13 cellular contexts compared by ENCODE assay signal in genomic region chr19:46776927-46777911, GRCh38. TPM values are rescaled to one million over a fixed set of nuclear protein-coding genes. Genes with fewer than 3 reads are reported as not detected.
DNase-seq lines count a peak whose midpoint lies in the region; ATAC-seq, FAIRE-seq and TF ChIP-seq lines count a peak whose summit lies in the region.
"Had no signal": no experiment of that assay in that cellular context is flagged by ENCODE, and none has a peak within 500 bp of the region (broad histone marks: within the 10 kb centered on the region; RNA-seq: fewer than 3 reads in every experiment).

No MANE protein-coding gene starts in this region.

- H3K36me3 Mint-ChIP-seq in activated CD8-positive, alpha-beta T cell treated with anti-CD3 and anti-CD28 coated beads for 36 hours (ENCODE audit: low read depth) = peaks cover 61% of the 10 kb centered on the region

- H2AFZ ChIP-seq in mesenchymal stem cell (ENCODE audit: low read depth, low read length) = no peak overlapping the region

- H3K4me3 ChIP-seq in H7 (ENCODE audit: insufficient read depth, low read depth, low read length) (no peak overlapping the region), mesenchymal stem cell (ENCODE audit: insufficient read depth in 1 of 2, low read depth in 1 of 2, low read length in 2 of 2) (peak overlapping the region in 1 of 2 experiments; percentile 0), lower leg skin (ENCODE audit: low read depth, poor library complexity, severe bottlenecking) (no peak overlapping the region)
- H3K4me3 ChIP-seq: upper lobe of right lung had no signal

- DNase-seq in NK-92 treated with Interleukin-12 subunit alpha and Interleukin-12 subunit beta, amount 100 ng/mL, for 24 hours (lab: John Stamatoyannopoulos, UW) = peak; percentile 28
- DNase-seq in NK-92 (lab: John Stamatoyannopoulos, UW; ENCODE audit: unreplicated experiment) (no peak), H7 (peak; percentile 98), mesenchymal stem cell (no peak), amniotic stem cell (lab: John Stamatoyannopoulos, UW) (no peak), lower leg skin (ENCODE audit: low spot score in 2 of 2) (no peak), GM12892 (ENCODE audit: insufficient read length) (no peak)
- DNase-seq in activated CD8-positive, alpha-beta T cell treated with anti-CD3 and anti-CD28 coated beads for 36 hours = peak; percentile 45
- DNase-seq: NCI-H2081, OCI-M1, T1000, upper lobe of right lung had no signal

- H3K23ac ChIP-seq in mesenchymal stem cell (ENCODE audit: low read length in 2 of 2) = no peak overlapping the region

- over 99% methylated on average over 28 of the region's 33 CpGs for WGBS in mesenchymal stem cell
- 94% methylated on average over 30 to 33 of the region's 33 CpGs for WGBS in lower leg skin, 2 donors

- peak; percentile 43 for ATAC-seq in activated CD8-positive, alpha-beta T cell treated with anti-CD3 and anti-CD28 coated beads for 36 hours

- CTCF ChIA-PET in activated CD8-positive, alpha-beta T cell treated with anti-CD3 and anti-CD28 coated beads for 36 hours (lab: Charles Lee) = interaction anchor here (1.0 to 3.1 kb wide), 3 partner anchors 10 to 72 kb away, joined by 3 to 14 read pairs (median 4); no protein-coding TSS in a partner anchor

- H2AK5ac ChIP-seq in mesenchymal stem cell (ENCODE audit: low read length, severe bottlenecking) = no peak overlapping the region

- H3K4ac ChIP-seq in mesenchymal stem cell (ENCODE audit: low read depth in 1 of 2, low read length in 2 of 2) = no peak overlapping the region

- H4K8ac ChIP-seq in mesenchymal stem cell (ENCODE audit: low read length) = peak overlapping the region; percentile 19

- peaks cover 22% of the 10 kb centered on the region for H3K4me1 Mint-ChIP-seq in activated CD8-positive, alpha-beta T cell treated with anti-CD3 and anti-CD28 coated beads for 36 hours (ENCODE audit: low read depth)

- H2BK5ac ChIP-seq in mesenchymal stem cell (ENCODE audit: low read depth, low read length, poor library complexity, severe bottlenecking) = no peak overlapping the region

- H3K4me1 ChIP-seq in mesenchymal stem cell (ENCODE audit: control insufficient read depth, insufficient read depth, low read depth, low read length) = peaks cover 1% of the 10 kb centered on the region

- TF ChIP-seq CTCF in activated CD8-positive, alpha-beta T cell treated with anti-CD3 and anti-CD28 coated beads for 36 hours (IDR thresholded peaks at IDR 0.05) = no peak
- TF ChIP-seq CTCF in lower leg skin (IDR thresholded peaks at IDR 0.05) = no peak

- no peak for FAIRE-seq in GM12892 (lab: Jason Lieb, UNC)
- FAIRE-seq: GM18507 had no signal

- H3K27me3 Mint-ChIP-seq in activated CD8-positive, alpha-beta T cell treated with anti-CD3 and anti-CD28 coated beads for 36 hours = no peaks in the 10 kb centered on the region

- H2BK15ac ChIP-seq in mesenchymal stem cell (ENCODE audit: low read depth, poor library complexity, severe bottlenecking) = no peak overlapping the region

- no peak overlapping the region for H3K14ac ChIP-seq in mesenchymal stem cell (ENCODE audit: low read length in 2 of 2)

- no peaks in the 10 kb centered on the region for H3K9me3 ChIP-seq in mesenchymal stem cell (ENCODE audit: control insufficient read depth, low read length)
- H3K9me3 ChIP-seq: upper lobe of right lung had no signal

- intact Hi-C loops in activated CD8-positive, alpha-beta T cell treated with anti-CD3 and anti-CD28 coated beads for 36 hours (cut with micrococcal nuclease) = no loop called here
- intact Hi-C loops in lower leg skin (cut with DNase I; ENCODE audit: low total_unique reads) = no loop called here

- H3K9me3 Mint-ChIP-seq in activated CD8-positive, alpha-beta T cell treated with anti-CD3 and anti-CD28 coated beads for 36 hours = no peaks in the 10 kb centered on the region

- no peaks in the 10 kb centered on the region for H3K27me3 ChIP-seq in H7 (ENCODE audit: control insufficient read depth, insufficient read depth, low read length)
- H3K27me3 ChIP-seq in mesenchymal stem cell (ENCODE audit: control insufficient read depth in 1 of 2, insufficient read depth in 1 of 2, low read length in 2 of 2) = no peaks in the 10 kb centered on the region
- H3K27me3 ChIP-seq: upper lobe of right lung had no signal

- H3K9ac ChIP-seq in mesenchymal stem cell (ENCODE audit: low read length) = no peak overlapping the region

- no peak overlapping the region for H3K18ac ChIP-seq in mesenchymal stem cell (ENCODE audit: low read depth in 1 of 2, low read length in 2 of 2)

- no peak overlapping the region for H2BK120ac ChIP-seq in mesenchymal stem cell (ENCODE audit: low read depth, low read length)

- H4K91ac ChIP-seq in mesenchymal stem cell (ENCODE audit: low read length) = no peak overlapping the region

- no peak overlapping the region for H2BK12ac ChIP-seq in mesenchymal stem cell (ENCODE audit: low read length in 2 of 2)

- TF ChIP-seq POLR2A in lower leg skin (IDR thresholded peaks at IDR 0.05) (no peak), GM12892 (IDR thresholded peaks at IDR 0.05; ENCODE audit: low read depth, low read length) (no peak)

- H3K27ac Mint-ChIP-seq in activated CD8-positive, alpha-beta T cell treated with anti-CD3 and anti-CD28 coated beads for 36 hours = peak overlapping the region; percentile 42

- peaks cover 46% of the 10 kb centered on the region for H3K36me3 ChIP-seq in H7 (replicated peaks; ENCODE audit: control insufficient read depth, insufficient read depth, low read length)
- peaks cover 68 to 71% of the 10 kb centered on the region in 2 experiments for H3K36me3 ChIP-seq in mesenchymal stem cell (ENCODE audit: control insufficient read depth in 1 of 2, insufficient read depth in 2 of 2, low read depth in 1 of 2, low read length in 2 of 2)

- POLR2A ChIA-PET in activated CD8-positive, alpha-beta T cell treated with anti-CD3 and anti-CD28 coated beads for 36 hours (lab: Charles Lee) = interaction anchor here (0.6 to 1.4 kb wide), 5 partner anchors 7 to 24 kb away, joined by 4 to 7 read pairs (median 5); partner anchors contain the start of gene SLC1A5

- H3K79me1 ChIP-seq in mesenchymal stem cell (replicated peaks; ENCODE audit: low read length, poor library complexity, severe bottlenecking) = peaks cover 20% of the 10 kb centered on the region

- no peak overlapping the region for H3K4me3 Mint-ChIP-seq in activated CD8-positive, alpha-beta T cell treated with anti-CD3 and anti-CD28 coated beads for 36 hours

- no peak overlapping the region for H3K4me2 ChIP-seq in mesenchymal stem cell (ENCODE audit: low read length, poor library complexity, severe bottlenecking)

- no peak overlapping the region for H3K27ac ChIP-seq in mesenchymal stem cell (ENCODE audit: low read length, poor library complexity, severe bottlenecking)
- H3K27ac ChIP-seq: upper lobe of right lung had no signal

RNA-seq across cellular contexts. Expression of gene SLC1A5, which starts 11.2 kb away (rescaled TPM):
- 156 and 203 TPM in 2 replicates for total RNA-seq in H7 (2014; rRNA removed; shearing (Covaris generic))
- 100 to 1,000 TPM; 235 TPM for total RNA-seq in activated CD8-positive, alpha-beta T cell treated with anti-CD3 and anti-CD28 coated beads for 36 hours
- 164 TPM for polyA plus RNA-seq in mesenchymal stem cell (2013, experiment 1 of 2)
- 163 TPM for polyA plus RNA-seq in mesenchymal stem cell (2013, experiment 2 of 2)
- total RNA-seq in lower leg skin = 100 to 1,000 TPM in 3 of 4 donors, 10 to 100 TPM in 1; 59.3 to 181 (median 137) TPM
- 31.0 TPM for polyA plus RNA-seq in GM12892 (2012; ENCODE audit: missing spikeins)

RNA-seq across cellular contexts. Expression of gene STRN4, which starts 31.0 kb away (rescaled TPM):
- 169 and 188 TPM in 2 replicates for total RNA-seq in H7 (2014; rRNA removed; shearing (Covaris generic))
- 10 to 100 TPM; 52.5 to 63.5 TPM for total RNA-seq in activated CD8-positive, alpha-beta T cell treated with anti-CD3 and anti-CD28 coated beads for 36 hours
- 56.4 TPM for polyA plus RNA-seq in mesenchymal stem cell (2013, experiment 1 of 2)
- 56.1 TPM for polyA plus RNA-seq in mesenchymal stem cell (2013, experiment 2 of 2)
- total RNA-seq in lower leg skin = 10 to 100 TPM; 81.5 to 97.6 (median 93.5) TPM
- polyA plus RNA-seq in GM12892 (2012; ENCODE audit: missing spikeins) = 26.8 TPM

RNA-seq across cellular contexts. Expression of gene FKRP, which starts 31.4 kb away (rescaled TPM):
- total RNA-seq in H7 (2014; rRNA removed; shearing (Covaris generic)) = 15.8 and 22.4 TPM in 2 replicates
- total RNA-seq in activated CD8-positive, alpha-beta T cell treated with anti-CD3 and anti-CD28 coated beads for 36 hours = 10 to 100 TPM in 1 of 2 experiments, 1 to 10 TPM in 1; 7.7 to 10.1 TPM
- 24.9 TPM for polyA plus RNA-seq in mesenchymal stem cell (2013, experiment 1 of 2)
- polyA plus RNA-seq in mesenchymal stem cell (2013, experiment 2 of 2) = 24.4 TPM
- 10 to 100 TPM in 3 of 4 donors, 1 to 10 TPM in 1; 9.4 to 16.1 (median 12.8) TPM for total RNA-seq in lower leg skin
- 4.0 TPM for polyA plus RNA-seq in GM12892 (2012; ENCODE audit: missing spikeins)

Comparison
In these comparisons a context has a peak if more than half of its experiments do, and no peak if none do; other contexts are left out.
1. DNase-seq: peak in NK-92 treated with Interleukin-12 subunit alpha and Interleukin-12 subunit beta, amount 100 ng/mL, for 24 hours (single experiment), H7 (single experiment) and activated CD8-positive, alpha-beta T cell treated with anti-CD3 and anti-CD28 coated beads for 36 hours (single experiment); none in NK-92 (single experiment), mesenchymal stem cell (single experiment), amniotic stem cell (single experiment), lower leg skin (0 of 2) and GM12892 (single experiment).